6 cellular contexts compared by ENCODE assay signal in the genomic region with DNA sequence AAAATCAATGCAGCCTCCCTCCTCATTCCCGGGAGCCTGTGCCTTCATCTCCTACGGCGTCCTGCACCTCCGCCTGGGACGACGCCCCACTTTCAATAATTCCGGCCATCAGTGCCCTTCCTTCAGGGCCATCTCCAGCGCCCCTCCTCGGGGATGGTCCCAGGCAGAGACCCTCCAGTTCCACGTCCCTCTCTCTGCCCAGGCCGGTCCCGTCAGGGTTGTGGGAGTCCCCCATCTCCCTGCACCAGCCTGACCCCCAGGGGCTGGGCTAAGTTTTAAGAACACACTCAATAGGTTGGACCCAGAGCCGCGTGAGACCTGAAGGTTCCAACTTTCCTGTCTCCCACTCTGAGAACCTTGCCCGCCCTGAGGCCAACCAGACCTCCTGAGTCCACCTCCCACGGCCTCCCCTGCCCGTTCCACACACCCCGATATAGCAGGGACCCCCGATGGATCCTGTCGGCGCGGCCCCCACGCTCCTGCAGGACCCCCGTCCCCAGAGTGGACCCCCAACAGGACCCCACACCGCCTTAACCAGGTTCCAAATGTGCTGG. TPM values are rescaled to one million over a fixed set of nuclear protein-coding genes. Genes with fewer than 3 reads are reported as not detected.
DNase-seq lines count a peak whose midpoint lies in the region; ATAC-seq, FAIRE-seq and TF ChIP-seq lines count a peak whose summit lies in the region.

No MANE protein-coding gene starts in this region.

- CTCF ChIA-PET in endothelial cell of umbilical vein (lab: Charles Lee): no interaction called here

- peaks cover 11% of the 10 kb centered on the region for H3K4me1 ChIP-seq in OCI-LY3 (ENCODE audit: low read length)
- H3K4me1 ChIP-seq in endothelial cell of umbilical vein (ENCODE audit: control insufficient read depth, extremely low read depth, insufficient read depth, low read length): peaks cover 8% of the 10 kb centered on the region
- H3K4me1 ChIP-seq in gastrocnemius medialis: peaks cover 7 to 14% of the 10 kb centered on the region in 2 donors

- H2AFZ ChIP-seq in OCI-LY3 (ENCODE audit: low read depth, low read length): peak overlapping the region; percentile 60
- peak overlapping the region; percentile 95 for H2AFZ ChIP-seq in endothelial cell of umbilical vein (ENCODE audit: low read depth, low read length)

- peaks cover 5% of the 10 kb centered on the region; the same call in 1 of the 2 replicates for H3K9me3 ChIP-seq in OCI-LY3 (ENCODE audit: insufficient read depth, low read length)
- H3K9me3 ChIP-seq in endothelial cell of umbilical vein (replicated peaks; ENCODE audit: control insufficient read depth, insufficient read depth, low read length): no peaks in the 10 kb centered on the region
- no peaks in the 10 kb centered on the region for H3K9me3 ChIP-seq in gastrocnemius medialis

- ATAC-seq in gastrocnemius medialis (peak in 1 of 2 donors; percentile 15), GM21717 (IDR thresholded peaks at IDR 0.05; ENCODE audit: unreplicated experiment) (no peak), HG02938 (IDR thresholded peaks at IDR 0.05; ENCODE audit: unreplicated experiment) (no peak)

- peak overlapping the region; percentile 90 for H3K4me3 ChIP-seq in OCI-LY3 (ENCODE audit: low read length)
- H3K4me3 ChIP-seq in endothelial cell of umbilical vein (replicated peaks in 1 of 3; ENCODE audit: insufficient read depth in 1 of 3, low read depth in 1 of 3, low read length in 3 of 3): peak overlapping the region; percentile 50 to 72 (median 70)
- H3K4me3 ChIP-seq in gastrocnemius medialis: peak overlapping the region; percentile 80 to 90 (median 88)

- no TSS peak for BruUV-seq in endothelial cell of umbilical vein (replicated peaks; lab: Mats Ljungman, UMichigan)

- intact Hi-C loops in endothelial cell of umbilical vein (cut with micrococcal nuclease): loop anchor here (2.0 kb wide), 1 partner anchor 75 kb away; a partner anchor contains a TSS
- intact Hi-C loops in gastrocnemius medialis (cut with DNase I; ENCODE audit: low total_unique reads): loop anchor here (2.0 to 5.0 kb wide), 2 partner anchors 55 to 183 kb away; a partner anchor contains a TSS

- H3K79me2 ChIP-seq in OCI-LY3 (ENCODE audit: low read length) (peaks cover 17% of the 10 kb centered on the region), endothelial cell of umbilical vein (ENCODE audit: control insufficient read depth, insufficient read depth, low read length) (no peaks in the 10 kb centered on the region)

- no peak for TF ChIP-seq CTCF in OCI-LY3 (IDR thresholded peaks at IDR 0.05; ENCODE audit: low read depth, low read length)
- TF ChIP-seq CTCF in endothelial cell of umbilical vein (IDR thresholded peaks at IDR 0.05; ENCODE audit: extremely low read depth in 1 of 2, insufficient read depth in 1 of 2, low read depth in 1 of 2, low read length in 2 of 2): no peak
- no peak for TF ChIP-seq CTCF in gastrocnemius medialis (IDR thresholded peaks at IDR 0.05 in 4 of 5, conservative IDR thresholded peaks at IDR 0.05 in 1 of 5)

- peak overlapping the region; percentile 88 for H3K9ac ChIP-seq in OCI-LY3 (ENCODE audit: low read length)
- H3K9ac ChIP-seq in endothelial cell of umbilical vein (replicated peaks; ENCODE audit: extremely low read depth, insufficient read depth, low read length): peak overlapping the region; percentile 81

- no peaks in the 10 kb centered on the region for H3K27me3 ChIP-seq in OCI-LY3 (ENCODE audit: low read depth, low read length)
- H3K27me3 ChIP-seq in endothelial cell of umbilical vein (ENCODE audit: control insufficient read depth in 2 of 2, insufficient read depth in 2 of 2, low read length in 2 of 2): no peaks in the 10 kb centered on the region
- no peaks in the 10 kb centered on the region for H3K27me3 ChIP-seq in gastrocnemius medialis

- H4K20me1 ChIP-seq in OCI-LY3 (ENCODE audit: insufficient read depth, low read length) (no peaks in the 10 kb centered on the region), endothelial cell of umbilical vein (replicated peaks; ENCODE audit: control insufficient read depth, extremely low read depth, insufficient read depth, low read length) (no peaks in the 10 kb centered on the region)

- in situ Hi-C loops in gastrocnemius medialis (cut with MboI; ENCODE audit: low sequenced_read_pairs in 4 of 4): loop anchor here in 3 of 4 donors (5.0 to 10.0 kb wide), 3 partner anchors 80 to 85 kb away; no protein-coding TSS in a partner anchor

- H3K4me2 ChIP-seq in OCI-LY3 (ENCODE audit: low read length): peak overlapping the region; percentile 93
- peak overlapping the region; percentile 81 for H3K4me2 ChIP-seq in endothelial cell of umbilical vein (ENCODE audit: insufficient read depth, low read length)

- POLR2A ChIA-PET in endothelial cell of umbilical vein (lab: Charles Lee): no interaction called here

- dilution Hi-C loops in endothelial cell of umbilical vein (cut with MboI; ENCODE audit: extremely low pct_ligation_motif_present, low sequenced_read_pairs): no loop called here

- H3K9me1 ChIP-seq in endothelial cell of umbilical vein (replicated peaks; ENCODE audit: control insufficient read depth, extremely low read depth, insufficient read depth, low read length): no peaks in the 10 kb centered on the region

- peak; percentile 28 for FAIRE-seq in endothelial cell of umbilical vein (lab: Jason Lieb, UNC)

- no peak for DNase-seq in endothelial cell of umbilical vein (ENCODE audit: low read depth, low spot score)
- DNase-seq in gastrocnemius medialis: no peak
- DNase-seq in COR-L47 (lab: John Stamatoyannopoulos, UW): no peak

- H3K36me3 ChIP-seq in OCI-LY3 (replicated peaks; ENCODE audit: low read depth, low read length): peaks cover 15% of the 10 kb centered on the region
- H3K36me3 ChIP-seq in endothelial cell of umbilical vein (ENCODE audit: control insufficient read depth in 2 of 2, extremely low read depth in 1 of 2, insufficient read depth in 2 of 2, low read length in 2 of 2): no peaks in the 10 kb centered on the region
- peaks cover 0 to under 1% of the 10 kb centered on the region in 2 donors for H3K36me3 ChIP-seq in gastrocnemius medialis

- TF ChIP-seq POLR2A in endothelial cell of umbilical vein (IDR thresholded peaks at IDR 0.05; ENCODE audit: low read depth, low read length) (no peak), gastrocnemius medialis (IDR thresholded peaks at IDR 0.05) (no peak)

- H3K27ac ChIP-seq in OCI-LY3 (ENCODE audit: low read length) (peak overlapping the region; percentile 4), endothelial cell of umbilical vein (ENCODE audit: insufficient read depth, low read depth, low read length) (peak overlapping the region; percentile 45), gastrocnemius medialis (peak overlapping the region; percentile 90 to 98 (median 94))

TF ChIP-seq in endothelial cell of umbilical vein, 7 proteins besides CTCF, POLR2A, EP300 and RAD21 (continues in another document):
- TF ChIP-seq MYC (IDR thresholded peaks at IDR 0.05; ENCODE audit: low read depth, low read length): no peak
- no peak for TF ChIP-seq FOS (IDR thresholded peaks at IDR 0.05; ENCODE audit: borderline replicate concordance, insufficient read depth, low read length)
- no peak for TF ChIP-seq GATA2 (IDR thresholded peaks at IDR 0.05; ENCODE audit: insufficient read depth, insufficient read length, low read depth, low read length)

RNA-seq across cellular contexts. Expression of a gene that starts 0.6 kb away (rescaled TPM):
- 23.3 and 24.1 TPM in 2 replicates for total RNA-seq in endothelial cell of umbilical vein
- polyA plus RNA-seq in endothelial cell of umbilical vein: 54.9 and 72.6 TPM in 2 replicates
- 19.5 and 26.6 TPM in 2 replicates for polyA plus RNA-seq in endothelial cell of umbilical vein (2011; cell fraction: cytosol; rRNA removed)
- 54.4 and 60.6 TPM in 2 replicates for polyA plus RNA-seq in endothelial cell of umbilical vein (2011; cell fraction: nucleus; rRNA removed)
- polyA plus RNA-seq in endothelial cell of umbilical vein (2012): 18.3 and 27.7 TPM in 2 replicates
- 26.5 and 33.3 TPM in 2 replicates for polyA minus RNA-seq in endothelial cell of umbilical vein
- polyA minus RNA-seq in endothelial cell of umbilical vein (2011; cell fraction: cytosol; rRNA and poly(A)+ RNA removed): 36.0 TPM
- 15.0 and 20.1 TPM in 2 replicates for polyA minus RNA-seq in endothelial cell of umbilical vein (2011; cell fraction: nucleus; rRNA and poly(A)+ RNA removed)
- 10 to 100 TPM; 30.1 to 52.1 (median 42.8) TPM for total RNA-seq in gastrocnemius medialis

RNA-seq across cellular contexts. Expression of a gene that starts 32.4 kb away (rescaled TPM):
- 1.2 and 1.3 TPM in 2 replicates for total RNA-seq in endothelial cell of umbilical vein
- 0.52 and 0.65 TPM in 2 replicates for polyA plus RNA-seq in endothelial cell of umbilical vein
- polyA plus RNA-seq in endothelial cell of umbilical vein (2011; cell fraction: cytosol; rRNA removed): 0.21 and 0.49 TPM in 2 replicates
- 1.4 and 1.7 TPM in 2 replicates for polyA plus RNA-seq in endothelial cell of umbilical vein (2011; cell fraction: nucleus; rRNA removed)
- 0.48 and 0.86 TPM in 2 replicates for polyA plus RNA-seq in endothelial cell of umbilical vein (2012)
- polyA minus RNA-seq in endothelial cell of umbilical vein: not detected in 2 replicates
- not detected for polyA minus RNA-seq in endothelial cell of umbilical vein (2011; cell fraction: cytosol; rRNA and poly(A)+ RNA removed)
- 1.8 TPM in 1 of 2 replicates, not detected in the other for polyA minus RNA-seq in endothelial cell of umbilical vein (2011; cell fraction: nucleus; rRNA and poly(A)+ RNA removed)
- 1 to 10 TPM in 1 of 4 donors, under 1 TPM in 1, not detected in 2; 0.68 to 1.6 TPM for total RNA-seq in gastrocnemius medialis

RNA-seq across cellular contexts. Expression of a gene that starts 54.3 kb away (rescaled TPM):
- 35.6 and 45.8 TPM in 2 replicates for total RNA-seq in endothelial cell of umbilical vein
- polyA plus RNA-seq in endothelial cell of umbilical vein: 37.4 and 49.7 TPM in 2 replicates
- 30.4 and 34.0 TPM in 2 replicates for polyA plus RNA-seq in endothelial cell of umbilical vein (2011; cell fraction: cytosol; rRNA removed)
- 27.2 and 27.9 TPM in 2 replicates for polyA plus RNA-seq in endothelial cell of umbilical vein (2011; cell fraction: nucleus; rRNA removed)
- 23.4 and 24.3 TPM in 2 replicates for polyA plus RNA-seq in endothelial cell of umbilical vein (2012)
- 28.2 and 29.3 TPM in 2 replicates for polyA minus RNA-seq in endothelial cell of umbilical vein
- 7.0 TPM for polyA minus RNA-seq in endothelial cell of umbilical vein (2011; cell fraction: cytosol; rRNA and poly(A)+ RNA removed)
- polyA minus RNA-seq in endothelial cell of umbilical vein (2011; cell fraction: nucleus; rRNA and poly(A)+ RNA removed): 11.6 and 18.9 TPM in 2 replicates
- total RNA-seq in gastrocnemius medialis: 10 to 100 TPM; 11.2 to 17.2 (median 13.3) TPM

RNA-seq across cellular contexts. Expression of a gene that starts 54.4 kb away (rescaled TPM):
- total RNA-seq in endothelial cell of umbilical vein (105 and 118 TPM in 2 replicates), gastrocnemius medialis (10 to 100 TPM; 25.5 to 44.1 (median 35.1) TPM)
- polyA plus RNA-seq in endothelial cell of umbilical vein: 124 and 146 TPM in 2 replicates
- 72.0 and 99.3 TPM in 2 replicates for polyA plus RNA-seq in endothelial cell of umbilical vein (2011; cell fraction: cytosol; rRNA removed)
- 138 and 160 TPM in 2 replicates for polyA plus RNA-seq in endothelial cell of umbilical vein (2011; cell fraction: nucleus; rRNA removed)
- 129 and 136 TPM in 2 replicates for polyA plus RNA-seq in endothelial cell of umbilical vein (2012)
- 49.7 and 66.9 TPM in 2 replicates for polyA minus RNA-seq in endothelial cell of umbilical vein
- 47.1 TPM for polyA minus RNA-seq in endothelial cell of umbilical vein (2011; cell fraction: cytosol; rRNA and poly(A)+ RNA removed)
- 33.6 and 44.3 TPM in 2 replicates for polyA minus RNA-seq in endothelial cell of umbilical vein (2011; cell fraction: nucleus; rRNA and poly(A)+ RNA removed)

Comparison
In these comparisons a context has a peak if more than half of its experiments do, and no peak if none do; other contexts are left out.
1. H3K27ac ChIP-seq: peak in every context shown above with its lines; median percentile 94 in gastrocnemius medialis; 45 in endothelial cell of umbilical vein; 4 in OCI-LY3.